ENCODE assay signal across 28 cellular contexts in the genomic region with DNA sequence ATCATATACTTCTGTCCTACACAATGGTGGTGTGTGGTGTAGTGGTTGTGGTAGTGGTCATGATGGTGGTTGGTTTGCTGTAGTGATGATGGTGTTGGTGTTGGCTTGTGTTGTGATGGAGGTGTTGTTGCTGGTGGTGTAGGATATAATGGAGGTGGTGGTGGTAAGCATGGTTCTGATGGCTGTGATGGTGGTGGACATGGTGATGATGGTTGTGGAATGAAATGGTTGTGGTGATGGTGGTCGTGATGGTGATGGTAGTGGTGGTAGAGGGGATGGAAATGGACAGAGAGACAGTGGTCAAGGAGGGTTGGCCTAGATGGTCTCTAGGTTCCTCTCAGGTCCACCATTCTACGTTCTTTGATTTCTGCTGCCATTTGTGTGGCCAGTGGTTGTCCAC. TPM values are rescaled to one million over a fixed set of nuclear protein-coding genes. Genes with fewer than 3 reads are reported as not detected.
"Had no signal": no experiment of that assay in that cellular context is flagged by ENCODE, and none has a peak within 500 bp of the region (broad histone marks: within the 10 kb centered on the region; RNA-seq: fewer than 3 reads in every experiment).

No MANE protein-coding gene starts in this region.

- DNase-seq: heart right ventricle; islet precursor cell; left ventricle myocardium inferior; naive thymus-derived CD4-positive, alpha-beta T cell; nucleus accumbens; pancreas; posterior cingulate gyrus; retina; right cardiac atrium; sigmoid colon; small intestine; stimulated activated CD4-positive, alpha-beta T cell treated with anti-CD3 and anti-CD28 coated beads, Interleukin-1b, Interleukin-23, amount 100 ng/mL, for 48 hours; stimulated activated CD4-positive, alpha-beta T cell treated with anti-CD3 and anti-CD28 coated beads, Interleukin-2, amount 100 ng/mL, for 48 hours; stimulated activated CD4-positive, alpha-beta T cell treated with anti-CD3 and anti-CD28 coated beads, Interleukin-4, amount 100 ng/mL, for 4 hours; stimulated activated CD8-positive, alpha-beta memory T cell treated with anti-CD3 and anti-CD28 coated beads, Interleukin-4, amount 100 ng/mL, for 48 hours; stimulated activated naive CD4-positive, alpha-beta T cell treated with Interleukin-2 at 50 U/mL for 16 hours; stimulated activated naive CD8-positive, alpha-beta T cell treated with anti-CD3 and anti-CD28 coated beads, Interleukin-15, amount 100 ng/mL, for 72 hours; substantia nigra; upper lobe of left lung had no signal

- H2AFZ ChIP-seq: hepatocyte had no signal

- H3K4me1 ChIP-seq: heart right ventricle, left ventricle myocardium inferior, pancreas, prostate gland, sigmoid colon, tibial nerve, upper lobe of left lung had no signal

- H3K79me2 ChIP-seq: hepatocyte had no signal

- ATAC-seq: heart right ventricle; naive thymus-derived CD4-positive, alpha-beta T cell; natural killer cell treated with Interleukin-12 subunit alpha and Interleukin-12 subunit beta and Interleukin-15 and Interleukin-18, amount 100 ng/mL, for 72 hours; pancreas; right cardiac atrium; stimulated activated memory B cell treated with anti-CD40 and anti-IgM and Interleukin-4, amounts not matched to agents 10 μg/mL and 1 μg/mL and 100 μg/mL, for 72 hours; stimulated activated naive CD8-positive, alpha-beta T cell treated with anti-CD3 and anti-CD28 coated beads, Interleukin-15, amount 100 ng/mL, for 72 hours had no signal

- H3K36me3 ChIP-seq: heart right ventricle, left ventricle myocardium inferior, pancreas, prostate gland, sigmoid colon, tibial nerve, upper lobe of left lung had no signal

- H3K27ac ChIP-seq: heart right ventricle, hepatocyte, left ventricle myocardium inferior, pancreas, prostate gland, sigmoid colon, tibial nerve, upper lobe of left lung had no signal

- H3K9me3 ChIP-seq: pancreas, prostate gland, sigmoid colon, upper lobe of left lung had no signal

- H3K27me3 ChIP-seq: pancreas, upper lobe of left lung had no signal

- H3K4me2 ChIP-seq: hepatocyte had no signal

- FAIRE-seq: pancreas, small intestine had no signal

- H3K4me3 ChIP-seq: heart right ventricle, hepatocyte, left ventricle myocardium inferior, lung, pancreas, prostate gland, sigmoid colon, tibial nerve, upper lobe of left lung had no signal

RNA-seq across cellular contexts. Expression of a gene that starts 44.7 kb away (rescaled TPM):
- total RNA-seq: mononuclear cell, myocyte, urinary bladder had no signal
